ENCODE assay signal across 1 cellular context in genomic region chr7:140310337-140311002, GRCh38.
A peak's percentile ranks its signal among the peaks of the same experiment; 100 is the strongest.
TF ChIP-seq lines count a peak whose summit lies in the region.

No MANE protein-coding gene starts in this region.

TF ChIP-seq in HepG2, 621 proteins besides CTCF, POLR2A, EP300 and RAD21 (continued from another document):
- TF ChIP-seq SYNCRIP (IDR thresholded peaks at IDR 0.05; ENCODE audit: insufficient read depth, low read depth, low read length) (no peak), TRIM24 (CRISPR knock-in tag; IDR thresholded peaks at IDR 0.05) (no peak), KDM2A (CRISPR knock-in tag; IDR thresholded peaks at IDR 0.05; ENCODE audit: borderline replicate concordance, low read depth) (no peak), ZNF570 (CRISPR knock-in tag; IDR thresholded peaks at IDR 0.05; ENCODE audit: borderline replicate concordance) (no peak), SMAD3 (CRISPR knock-in tag; IDR thresholded peaks at IDR 0.05) (peak; percentile 29; the same call in 1 of the 2 replicates), CENPT (CRISPR knock-in tag; IDR thresholded peaks at IDR 0.05; ENCODE audit: low read depth) (no peak), SAP130 (CRISPR knock-in tag; IDR thresholded peaks at IDR 0.05; ENCODE audit: low read depth) (peak; percentile 34; the same call in 1 of the 2 replicates), DPF2 (CRISPR knock-in tag; IDR thresholded peaks at IDR 0.05; ENCODE audit: borderline replicate concordance, low read depth) (no peak), ZNF382 (CRISPR knock-in tag; IDR thresholded peaks at IDR 0.05; ENCODE audit: borderline replicate concordance) (no peak), MATR3 (CRISPR knock-in tag; IDR thresholded peaks at IDR 0.05) (no peak), HDAC2 (CRISPR knock-in tag; IDR thresholded peaks at IDR 0.05) (peak; percentile 66; the same call in 1 of the 2 replicates), RXRB (CRISPR knock-in tag; IDR thresholded peaks at IDR 0.05; ENCODE audit: borderline replicate concordance) (peak; percentile 59; the same call in 1 of the 2 replicates), IRF1 (CRISPR knock-in tag; IDR thresholded peaks at IDR 0.05; ENCODE audit: low read depth) (no peak), ZNF546 (CRISPR knock-in tag; conservative IDR thresholded peaks at IDR 0.05) (no peak), ZSCAN22 (CRISPR knock-in tag; IDR thresholded peaks at IDR 0.05) (no peak), KDM6A (CRISPR knock-in tag; IDR thresholded peaks at IDR 0.05; ENCODE audit: low read depth) (0 out of 2 replicates have a peak, but pooled peaks have one; percentile 30), NCOA2 (CRISPR knock-in tag; IDR thresholded peaks at IDR 0.05) (peak; percentile 73), ATF5 (CRISPR knock-in tag; IDR thresholded peaks at IDR 0.05; ENCODE audit: low read depth) (no peak), ZBTB39 (CRISPR knock-in tag; IDR thresholded peaks at IDR 0.05) (no peak), HNRNPK (IDR thresholded peaks at IDR 0.05; ENCODE audit: low read depth, low read length, poor library complexity, severe bottlenecking) (no peak), SNAPC2 (CRISPR knock-in tag; IDR thresholded peaks at IDR 0.05) (no peak), JUN (CRISPR knock-in tag; IDR thresholded peaks at IDR 0.05) (no peak), NFATC3 (CRISPR knock-in tag; IDR thresholded peaks at IDR 0.05) (no peak), ZNF598 (CRISPR knock-in tag; IDR thresholded peaks at IDR 0.05; ENCODE audit: borderline replicate concordance) (no peak), SIX1 (CRISPR knock-in tag; IDR thresholded peaks at IDR 0.05; ENCODE audit: borderline replicate concordance) (no peak), ZBTB2 (CRISPR knock-in tag; IDR thresholded peaks at IDR 0.05; ENCODE audit: low read depth) (no peak), THRA (CRISPR knock-in tag; IDR thresholded peaks at IDR 0.05; ENCODE audit: borderline replicate concordance) (no peak), NFIC (IDR thresholded peaks at IDR 0.05; ENCODE audit: low read length) (peak; percentile 64; the same call in 1 of the 2 replicates), ZNF773 (CRISPR knock-in tag; IDR thresholded peaks at IDR 0.05; ENCODE audit: borderline replicate concordance) (no peak)
